27 cellular contexts compared by ENCODE assay signal in the genomic region with DNA sequence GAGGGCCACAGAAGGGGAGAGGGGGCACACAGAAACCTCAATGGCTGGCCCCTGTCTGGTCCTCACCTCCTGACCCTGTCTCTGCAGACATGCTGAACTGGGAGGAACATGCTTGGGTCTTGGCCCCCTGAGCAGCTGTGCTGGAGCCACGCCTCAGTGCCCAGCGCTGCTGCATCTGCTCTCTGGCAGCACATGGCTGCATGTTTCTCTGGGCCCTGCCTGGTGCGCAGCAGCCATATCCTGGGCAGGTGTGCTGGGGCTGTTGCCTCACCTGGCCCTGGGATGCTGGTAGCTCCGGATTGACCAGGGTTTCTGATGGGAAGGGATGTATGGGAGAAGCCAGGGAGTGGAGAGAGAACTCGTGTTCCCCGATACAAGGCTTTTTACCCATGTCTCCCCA.
"Had no signal": no experiment of that assay in that cellular context is flagged by ENCODE, and none has a peak within 500 bp of the region (broad histone marks: within the 10 kb centered on the region; RNA-seq: fewer than 3 reads in every experiment).

No MANE protein-coding gene starts in this region.

- H3K27ac ChIP-seq: brain microvascular endothelial cell, coronary artery, gastrocnemius medialis, ovary, prostate gland, upper lobe of left lung, WERI-Rb-1 had no signal

- H3K36me3 ChIP-seq: brain microvascular endothelial cell, gastrocnemius medialis, ovary, prostate gland, upper lobe of left lung, WERI-Rb-1 had no signal

- H3K4me3 ChIP-seq: coronary artery, dorsolateral prefrontal cortex, gastrocnemius medialis, ovary, prostate gland, upper lobe of left lung had no signal

- H3K4me1 ChIP-seq: gastrocnemius medialis, prostate gland, upper lobe of left lung had no signal

- DNase-seq: activated CD4-positive, alpha-beta T cell treated with anti-CD3 and anti-CD28 coated beads, Interleukin-2, amount 50 U/mL, for 1 hour; activated CD4-positive, CD25-positive, alpha-beta regulatory T cell treated with anti-CD3 and anti-CD28 coated beads, Interleukin-2, amount 50 U/mL, for 72 hours; activated CD8-positive, alpha-beta T cell treated with anti-CD3 and anti-CD28 coated beads for 36 hours; activated gamma-delta T cell treated with Interleukin-2 at 50 U/mL for 16 hours; activated naive CD4-positive, alpha-beta T cell treated with anti-CD3 and anti-CD28 coated beads, Interleukin-2, amount 50 U/mL, for 16 hours; activated T-cell treated with anti-CD3 and anti-CD28 coated beads, Interleukin-2, amount 50 U/mL, for 4 hours; amniotic stem cell; brain microvascular endothelial cell; effector memory CD8-positive, alpha-beta T cell; erythroblast; gastrocnemius medialis; glutamatergic neuron; left ventricle myocardium superior; mammary epithelial cell; nephron progenitor cell; ovary; retina; small intestine; stimulated activated CD4-positive, alpha-beta T cell treated with anti-CD3 and anti-CD28 coated beads, Interleukin-4, amount 100 ng/mL, for 4 hours; stimulated activated CD8-positive, alpha-beta memory T cell treated with anti-CD3 and anti-CD28 coated beads, Interleukin-4, amount 100 ng/mL, for 48 hours; stimulated activated naive CD8-positive, alpha-beta T cell treated with anti-CD3 and anti-CD28 coated beads, Interleukin-15, amount 100 ng/mL, for 72 hours; T-helper 9 cell; WERI-Rb-1 had no signal

- H3K27me3 ChIP-seq: brain microvascular endothelial cell, dorsolateral prefrontal cortex, gastrocnemius medialis, ovary, upper lobe of left lung had no signal

- H3K9me3 ChIP-seq: gastrocnemius medialis, ovary, prostate gland, upper lobe of left lung had no signal
